ENCODE assay signal across 19 cellular contexts in genomic region chr4:71382569-71383560, GRCh38. TPM values are rescaled to one million over a fixed set of nuclear protein-coding genes. Genes with fewer than 3 reads are reported as not detected.
"Had no signal": no experiment of that assay in that cellular context is flagged by ENCODE, and none has a peak within 500 bp of the region (broad histone marks: within the 10 kb centered on the region; RNA-seq: fewer than 3 reads in every experiment).

No MANE protein-coding gene starts in this region.

- H3K9me3 ChIP-seq: esophagus squamous epithelium, gastrocnemius medialis, testis, upper lobe of left lung had no signal

- H3K36me3 ChIP-seq: esophagus squamous epithelium, gastrocnemius medialis, left lung, upper lobe of left lung had no signal

- H3K27ac ChIP-seq: coronary artery, esophagus squamous epithelium, gastrocnemius medialis, left lung, parathyroid adenoma, testis, upper lobe of left lung had no signal

- H2AFZ ChIP-seq: parathyroid adenoma had no signal

- H3K4me3 ChIP-seq: coronary artery, esophagus squamous epithelium, gastrocnemius medialis, left lung, testis, upper lobe of left lung had no signal

- H3K79me2 ChIP-seq: parathyroid adenoma had no signal

- DNase-seq: activated gamma-delta T cell treated with Interleukin-2 at 50 U/mL for 16 hours; activated T-cell treated with anti-CD3 and anti-CD28 coated beads, Interleukin-2, amount 50 U/mL, for 1 hour; cerebellar nuclear complex; esophagus squamous epithelium; gastrocnemius medialis; head of caudate nucleus; left lung; midbrain; natural killer cell; stimulated activated CD4-positive, alpha-beta T cell treated with anti-CD3 and anti-CD28 coated beads, Interleukin-2, amount 100 ng/mL, for 48 hours; stimulated activated CD8-positive, alpha-beta memory T cell treated with anti-CD3 and anti-CD28 coated beads, Interleukin-4, amount 100 ng/mL, for 48 hours; stimulated activated naive CD4-positive, alpha-beta T cell; T1000; testis; upper lobe of left lung had no signal

- H3K27me3 ChIP-seq: esophagus squamous epithelium, gastrocnemius medialis, left lung, testis, upper lobe of left lung had no signal

- FAIRE-seq: islet of Langerhans had no signal

- H3K4me1 ChIP-seq: esophagus squamous epithelium, gastrocnemius medialis, left lung, parathyroid adenoma, testis, upper lobe of left lung had no signal

RNA-seq across cellular contexts. Expression of gene SLC4A4, which starts 44.0 kb away (rescaled TPM):
- total RNA-seq: lung microvascular endothelial cell had no signal
